In genomic region chr21:42557420-42557819, GRCh38 we compare ENCODE assay signal across 21 cellular contexts. TPM values are rescaled to one million over a fixed set of nuclear protein-coding genes. Genes with fewer than 3 reads are reported as not detected.
DNase-seq lines count a peak whose midpoint lies in the region; ATAC-seq and TF ChIP-seq lines count a peak whose summit lies in the region.
"Had no signal": no experiment of that assay in that cellular context is flagged by ENCODE, and none has a peak within 500 bp of the region (broad histone marks: within the 10 kb centered on the region; RNA-seq: fewer than 3 reads in every experiment).

No MANE protein-coding gene starts in this region.

- no peaks in the 10 kb centered on the region for H3K27me3 Mint-ChIP-seq in activated B cell treated with CpG ODN at 0.5 μM for 24 hours
- H3K27me3 Mint-ChIP-seq: CD4-positive, alpha-beta memory T cell had no signal

- TF ChIP-seq EP300 in neural cell (conservative IDR thresholded peaks at IDR 0.05; ENCODE audit: poor library complexity, severe bottlenecking): no peak

- H3K9ac ChIP-seq in neural cell (ENCODE audit: low read length) (no peak overlapping the region), Karpas-422 (ENCODE audit: low read length) (no peak overlapping the region)

- H3K4me3 ChIP-seq in left ventricle myocardium inferior: no peak overlapping the region
- no peak overlapping the region for H3K4me3 ChIP-seq in neural cell (ENCODE audit: low read length)
- no peak overlapping the region for H3K4me3 ChIP-seq in upper lobe of right lung
- H3K4me3 ChIP-seq in Karpas-422 (ENCODE audit: low read length): no peak overlapping the region
- H3K4me3 ChIP-seq: PC-9 had no signal

- H3K9me3 Mint-ChIP-seq in activated B cell treated with CpG ODN at 0.5 μM for 24 hours: no peaks in the 10 kb centered on the region
- H3K9me3 Mint-ChIP-seq: CD4-positive, alpha-beta memory T cell had no signal

- no peaks in the 10 kb centered on the region for H3K27me3 ChIP-seq in left ventricle myocardium inferior (ENCODE audit: low read depth)
- no peaks in the 10 kb centered on the region for H3K27me3 ChIP-seq in neural cell (ENCODE audit: insufficient read depth, low read depth, low read length)
- H3K27me3 ChIP-seq in upper lobe of right lung: no peaks in the 10 kb centered on the region
- no peaks in the 10 kb centered on the region for H3K27me3 ChIP-seq in Karpas-422 (ENCODE audit: low read length)

- H3K4me1 ChIP-seq in left ventricle myocardium inferior (no peaks in the 10 kb centered on the region), upper lobe of right lung (no peaks in the 10 kb centered on the region), Karpas-422 (ENCODE audit: low read length) (no peaks in the 10 kb centered on the region)

- no peaks in the 10 kb centered on the region for H3K79me2 ChIP-seq in neural cell (replicated peaks; ENCODE audit: insufficient read depth, low read length)
- no peaks in the 10 kb centered on the region for H3K79me2 ChIP-seq in Karpas-422 (ENCODE audit: low read length)

- DNase-seq in cardiac septum (ENCODE audit: low spot score) (peak; percentile 6), left ventricle myocardium inferior (no peak), activated B cell treated with CpG ODN at 0.5 μM for 24 hours (peak; percentile 10), upper lobe of right lung (peak; percentile 15), Karpas-422 (no peak), NCI-H524 (lab: John Stamatoyannopoulos, UW) (no peak)
- DNase-seq: CD4-positive, alpha-beta memory T cell; DND-41; GF-D8; H7; KG1; NCI-H1092; NCI-H1694; NCI-H2107; NCI-H226; NCI-H526 treated with DMSO at 0.1 percent for 48 hours; NK-92 treated with Interleukin-12 subunit alpha and Interleukin-12 subunit beta, amount 100 ng/mL, for 24 hours; PC-9 had no signal

- no peaks in the 10 kb centered on the region for H3F3A ChIP-seq in neural cell (ENCODE audit: insufficient read depth, low read length, poor library complexity, severe bottlenecking)

- H3K4me3 Mint-ChIP-seq in activated B cell treated with CpG ODN at 0.5 μM for 24 hours: no peak overlapping the region
- H3K4me3 Mint-ChIP-seq: CD4-positive, alpha-beta memory T cell had no signal

- H4K20me1 ChIP-seq in neural cell (ENCODE audit: insufficient read depth): no peaks in the 10 kb centered on the region
- H4K20me1 ChIP-seq in Karpas-422 (ENCODE audit: insufficient read depth, low read depth, low read length): no peaks in the 10 kb centered on the region

- no peak for TF ChIP-seq CTCF in left ventricle myocardium inferior (IDR thresholded peaks at IDR 0.05; ENCODE audit: borderline replicate concordance)
- TF ChIP-seq CTCF in activated B cell treated with CpG ODN at 0.5 μM for 24 hours (IDR thresholded peaks at IDR 0.05): no peak
- TF ChIP-seq CTCF in neural cell (IDR thresholded peaks at IDR 0.05; ENCODE audit: poor library complexity, severe bottlenecking): no peak
- TF ChIP-seq CTCF in upper lobe of right lung (IDR thresholded peaks at IDR 0.05): no peak

- H3K27ac ChIP-seq in left ventricle myocardium inferior (replicated peaks) (no peak overlapping the region), neural cell (ENCODE audit: low read length) (peak overlapping the region; percentile 90), upper lobe of right lung (no peak overlapping the region), Karpas-422 (ENCODE audit: low read length) (no peak overlapping the region)
- H3K27ac ChIP-seq: HL-60, PC-9 had no signal

- H3K4me2 ChIP-seq in neural cell (ENCODE audit: low read length) (no peak overlapping the region), Karpas-422 (ENCODE audit: low read depth, low read length, poor library complexity, severe bottlenecking) (no peak overlapping the region)
- H3K4me2 ChIP-seq: PC-9 had no signal

- no peak for ATAC-seq in activated B cell treated with CpG ODN at 0.5 μM for 24 hours (ENCODE audit: low read depth)
- no peak for ATAC-seq in upper lobe of right lung
- no peak for ATAC-seq in GM19395 (IDR thresholded peaks at IDR 0.05; ENCODE audit: unreplicated experiment)

- TF ChIP-seq RAD21 in neural cell (conservative IDR thresholded peaks at IDR 0.05): no peak

- intact Hi-C loops in cardiac septum (cut with DNase I) (no loop called here), left ventricle myocardium inferior (cut with micrococcal nuclease) (no loop called here), activated B cell treated with CpG ODN at 0.5 μM for 24 hours (cut with micrococcal nuclease) (no loop called here), upper lobe of right lung (cut with DNase I) (no loop called here)

- H3K36me3 Mint-ChIP-seq in activated B cell treated with CpG ODN at 0.5 μM for 24 hours (ENCODE audit: low read depth): peaks cover 84% of the 10 kb centered on the region

- POLR2A ChIA-PET in activated B cell treated with CpG ODN at 0.5 μM for 24 hours (lab: Charles Lee): interaction anchor here (1.0 kb wide), 1 partner anchor 24 kb away, joined by 3 read pairs; no protein-coding TSS in a partner anchor

- H3K9me3 ChIP-seq in left ventricle myocardium inferior (replicated peaks) (no peaks in the 10 kb centered on the region), neural cell (ENCODE audit: low read length) (no peaks in the 10 kb centered on the region), upper lobe of right lung (no peaks in the 10 kb centered on the region), Karpas-422 (ENCODE audit: low read length) (no peaks in the 10 kb centered on the region)

- H3K27ac Mint-ChIP-seq in activated B cell treated with CpG ODN at 0.5 μM for 24 hours: no peak overlapping the region
- H3K27ac Mint-ChIP-seq: CD4-positive, alpha-beta memory T cell had no signal

- peaks cover 51% of the 10 kb centered on the region for H3K36me3 ChIP-seq in left ventricle myocardium inferior
- H3K36me3 ChIP-seq in neural cell (ENCODE audit: insufficient read depth, low read length): no peaks in the 10 kb centered on the region
- peaks cover 47% of the 10 kb centered on the region for H3K36me3 ChIP-seq in upper lobe of right lung
- H3K36me3 ChIP-seq in Karpas-422 (ENCODE audit: insufficient read depth, low read length): peaks cover 4% of the 10 kb centered on the region; the same call in 1 of the 2 replicates

- peaks cover 21% of the 10 kb centered on the region for H3K4me1 Mint-ChIP-seq in activated B cell treated with CpG ODN at 0.5 μM for 24 hours

- CTCF ChIA-PET in activated B cell treated with CpG ODN at 0.5 μM for 24 hours (lab: Charles Lee): no interaction called here

- H3K9me2 ChIP-seq in neural cell (ENCODE audit: insufficient read depth, low read length) (no peaks in the 10 kb centered on the region), Karpas-422 (replicated peaks; ENCODE audit: insufficient read depth, low read length) (no peaks in the 10 kb centered on the region)

- no peak overlapping the region for H2AFZ ChIP-seq in neural cell (ENCODE audit: low read depth, low read length)
- no peak overlapping the region for H2AFZ ChIP-seq in Karpas-422 (ENCODE audit: low read length)
- H2AFZ ChIP-seq: PC-9 had no signal

TF ChIP-seq in neural cell, 6 proteins besides CTCF, POLR2A, EP300 and RAD21:
- TF ChIP-seq MXI1 (conservative IDR thresholded peaks at IDR 0.05; ENCODE audit: poor library complexity, severe bottlenecking): no peak
- TF ChIP-seq POLR2AphosphoS5 (IDR thresholded peaks at IDR 0.05): no peak
- TF ChIP-seq SMC3 (conservative IDR thresholded peaks at IDR 0.05; ENCODE audit: poor library complexity): no peak
- TF ChIP-seq TAF1 (IDR thresholded peaks at IDR 0.05; ENCODE audit: low read depth): no peak
- TF ChIP-seq REST (IDR thresholded peaks at IDR 0.05; ENCODE audit: borderline replicate concordance): no peak
- no peak for TF ChIP-seq EZH2 (IDR thresholded peaks at IDR 0.05; ENCODE audit: borderline replicate concordance, insufficient read depth, low read length, poor library complexity, severe bottlenecking)

RNA-seq across cellular contexts. Expression of gene SLC37A1, which starts 43.8 kb away (rescaled TPM):
- total RNA-seq in cardiac septum: 6.7 TPM
- total RNA-seq in left ventricle myocardium inferior: 3.8 TPM
- total RNA-seq in activated B cell treated with CpG ODN at 0.5 μM for 24 hours: 39.8 and 47.9 TPM in 2 replicates
- polyA plus RNA-seq in neural cell: 60.7 and 64.4 TPM in 2 replicates
- 67.8 and 75.7 TPM in 2 replicates for polyA minus RNA-seq in neural cell
- 21.6 TPM for total RNA-seq in upper lobe of right lung
- total RNA-seq in Karpas-422 (2014; rRNA removed; shearing (Covaris generic); ENCODE audit: low replicate concordance): 47.1 and 51.4 TPM in 2 replicates

Comparison
In these comparisons a context has a peak if more than half of its experiments do, and no peak if none do; other contexts are left out.
1. DNase-seq: peak in cardiac septum (single experiment), activated B cell treated with CpG ODN at 0.5 μM for 24 hours (single experiment) and upper lobe of right lung (single experiment); none in left ventricle myocardium inferior (single experiment), Karpas-422 (single experiment) and NCI-H524 (0 of 2).